ENCODE assay signal across 18 cellular contexts in genomic region chr15:61935493-61935892, GRCh38.
DNase-seq lines count a peak whose midpoint lies in the region; ATAC-seq, FAIRE-seq and TF ChIP-seq lines count a peak whose summit lies in the region.
"Had no signal": no experiment of that assay in that cellular context is flagged by ENCODE, and none has a peak within 500 bp of the region (broad histone marks: within the 10 kb centered on the region; RNA-seq: fewer than 3 reads in every experiment).

No MANE protein-coding gene starts in this region.

- H3K9me3 Mint-ChIP-seq in MCF 10A (ENCODE audit: unreplicated experiment) (no peaks in the 10 kb centered on the region), CD14-positive monocyte (no peaks in the 10 kb centered on the region)
- H3K9me3 Mint-ChIP-seq: CD4-positive, alpha-beta T cell; H9 had no signal

- no peak overlapping the region for H3K27ac ChIP-seq in breast epithelium
- H3K27ac ChIP-seq in K562 (ENCODE audit: extremely low read depth, low read depth, low read length) = no peak overlapping the region

- TF ChIP-seq EP300 in K562 (IDR thresholded peaks at IDR 0.05; ENCODE audit: low read length) = no peak

- H3K4me2 ChIP-seq in K562 (ENCODE audit: insufficient read depth, low read length) = no peak overlapping the region

- no peak for FAIRE-seq in K562 (lab: Jason Lieb, UNC)
- FAIRE-seq: D721Med, GM12892, GM18507, H1 had no signal

- no peaks in the 10 kb centered on the region for H3K27me3 ChIP-seq in breast epithelium
- no peaks in the 10 kb centered on the region for H3K27me3 ChIP-seq in K562 (ENCODE audit: control insufficient read depth in 2 of 2, insufficient read depth in 2 of 2, low read length in 2 of 2)

- H3K4me1 Mint-ChIP-seq in MCF 10A (ENCODE audit: insufficient read depth, unreplicated experiment) (no peaks in the 10 kb centered on the region), CD14-positive monocyte (no peaks in the 10 kb centered on the region)
- H3K4me1 Mint-ChIP-seq: B cell had no signal

- peak; percentile 13 for DNase-seq in MCF 10A (ENCODE audit: unreplicated experiment)
- no peak for DNase-seq in breast epithelium (ENCODE audit: low spot score in 2 of 2)
- DNase-seq in K562 (ENCODE audit: extremely low read depth in 1 of 4, low spot score in 3 of 4) = no peak
- DNase-seq in epithelial cell of esophagus (ENCODE audit: low read depth) = peak; percentile 74
- DNase-seq in mesenteric fat pad (ENCODE audit: low spot score) = no peak
- no peak for DNase-seq in CD14-positive monocyte (ENCODE audit: low spot score)
- no peak for DNase-seq in HUDEP-2 (lab: John Stamatoyannopoulos, UW; ENCODE audit: unreplicated experiment in 76 of 76)
- DNase-seq: 8988T; C1 segment of cervical spinal cord; Caco-2; CD4-positive, alpha-beta T cell; H9 had no signal

- no peak overlapping the region for H2AFZ ChIP-seq in K562 (ENCODE audit: low read depth, low read length)

- peaks cover 42% of the 10 kb centered on the region for H3K36me3 Mint-ChIP-seq in MCF 10A (ENCODE audit: insufficient read depth, unreplicated experiment)
- peaks cover 57 to 69% of the 10 kb centered on the region in 2 donors for H3K36me3 Mint-ChIP-seq in CD14-positive monocyte

- no peaks in the 10 kb centered on the region for H3K9me3 ChIP-seq in breast epithelium
- H3K9me3 ChIP-seq in K562 (replicated peaks; ENCODE audit: control insufficient read depth, insufficient read depth, low read depth, low read length) = no peaks in the 10 kb centered on the region
- H3K9me3 ChIP-seq: Caco-2 had no signal

- TF ChIP-seq CTCF in MCF 10A (IDR thresholded peaks at IDR 0.05; ENCODE audit: unreplicated experiment) (no peak), breast epithelium (IDR thresholded peaks at IDR 0.05) (no peak), K562 (IDR thresholded peaks at IDR 0.05 in 2 of 3, conservative IDR thresholded peaks at IDR 0.05 in 1 of 3; ENCODE audit: insufficient read depth in 2 of 3, low read depth in 1 of 3, low read length in 3 of 3) (no peak), epithelial cell of esophagus (IDR thresholded peaks at IDR 0.05; ENCODE audit: insufficient read depth, low read depth, low read length, missing control alignments) (no peak), CD14-positive monocyte (IDR thresholded peaks at IDR 0.05) (no peak)

- no peak for ATAC-seq in K562
- no peak for ATAC-seq in GM18873 (IDR thresholded peaks at IDR 0.05; ENCODE audit: low FRiP score, unreplicated experiment)

- H3K27me3 Mint-ChIP-seq in MCF 10A (ENCODE audit: insufficient read depth, unreplicated experiment) = no peaks in the 10 kb centered on the region
- no peaks in the 10 kb centered on the region for H3K27me3 Mint-ChIP-seq in CD14-positive monocyte (ENCODE audit: low read depth in 3 of 3)
- H3K27me3 Mint-ChIP-seq: B cell; CD4-positive, alpha-beta T cell had no signal

- intact Hi-C loops in MCF 10A (cut with micrococcal nuclease) (no loop called here), breast epithelium (cut with DNase I; ENCODE audit: low total_unique reads) (no loop called here), K562 (cut with micrococcal nuclease) (no loop called here), CD14-positive monocyte (cut with micrococcal nuclease) (no loop called here)

- TF ChIP-seq POLR2A in breast epithelium (IDR thresholded peaks at IDR 0.05) = no peak
- no peak for TF ChIP-seq POLR2A in K562 (conservative IDR thresholded peaks at IDR 0.05)

- H3K27ac Mint-ChIP-seq in MCF 10A (ENCODE audit: low read depth, unreplicated experiment) = no peak overlapping the region
- H3K27ac Mint-ChIP-seq in CD14-positive monocyte = no peak overlapping the region
- H3K27ac Mint-ChIP-seq: B cell; CD4-positive, alpha-beta T cell; H9 had no signal

- H3K4me1 ChIP-seq in breast epithelium (no peaks in the 10 kb centered on the region), K562 (replicated peaks in 1 of 2; ENCODE audit: control insufficient read depth in 2 of 2, insufficient read depth in 2 of 2, low read length in 2 of 2) (no peaks in the 10 kb centered on the region; a peak in 1 of 5 replicates)
- H3K4me1 ChIP-seq: Caco-2 had no signal

- H3K36me3 ChIP-seq in breast epithelium = no peaks in the 10 kb centered on the region
- peaks cover 8% of the 10 kb centered on the region; the same call in 1 of the 3 replicates for H3K36me3 ChIP-seq in K562 (ENCODE audit: control insufficient read depth, insufficient read depth, low read length)

- BruUV-seq in MCF 10A (replicated peaks; lab: Mats Ljungman, UMichigan) (no TSS peak), K562 (replicated peaks; lab: Mats Ljungman, UMichigan) (no TSS peak)

- no peak overlapping the region for H3K4me3 Mint-ChIP-seq in MCF 10A (ENCODE audit: unreplicated experiment)
- no peak overlapping the region for H3K4me3 Mint-ChIP-seq in CD14-positive monocyte
- H3K4me3 Mint-ChIP-seq: B cell; CD4-positive, alpha-beta T cell; H9 had no signal

- no peaks in the 10 kb centered on the region for H4K20me1 ChIP-seq in K562 (replicated peaks; ENCODE audit: control insufficient read depth, insufficient read depth, low read length)

- no peaks in the 10 kb centered on the region for H3K79me2 ChIP-seq in K562 (ENCODE audit: control insufficient read depth, insufficient read depth, low read length)

- WGBS in K562 (ENCODE audit: insufficient coverage, low coverage, missing lambda C conversion rate) = 98% methylated on average over 4 of the region's 4 CpGs

- TF ChIP-seq RAD21 in K562 (CRISPR knock-in tag; conservative IDR thresholded peaks at IDR 0.05 in 1 of 2, IDR thresholded peaks at IDR 0.05 in 1 of 2) = no peak

- POLR2A ChIA-PET in MCF 10A (lab: Yijun Ruan, JAX) (interaction anchor here (1.2 kb wide), 1 partner anchor 125 kb away, joined by 3 read pairs; the partner anchor contains the start of gene VPS13C), K562 (lab: Yijun Ruan, JAX) (no interaction called here)

- H3K9me1 ChIP-seq in K562 (ENCODE audit: control insufficient read depth, insufficient read depth, low read length) = no peaks in the 10 kb centered on the region

- H3K9ac ChIP-seq in K562 (ENCODE audit: insufficient read depth in 1 of 2, low read depth in 2 of 2, low read length in 2 of 2) = no peak overlapping the region

- H3K4me3 ChIP-seq in breast epithelium (no peak overlapping the region), K562 (no peak overlapping the region), epithelial cell of esophagus (ENCODE audit: low read length) (no peak overlapping the region)

- CTCF ChIA-PET in MCF 10A (lab: Yijun Ruan, JAX) = interaction anchor here (0.6 kb wide), 1 partner anchor 409 kb away, joined by 3 read pairs; no protein-coding TSS in a partner anchor
- CTCF ChIA-PET in K562 (lab: Yijun Ruan, JAX; ENCODE audit: low intra/inter-chr PET ratio) = no interaction called here

- in situ Hi-C loops in K562 (cut with MboI) = no loop called here

TF ChIP-seq in K562, 482 proteins besides CTCF, POLR2A, EP300 and RAD21:
- TF ChIP-seq CEBPB (tag; IDR thresholded peaks at IDR 0.05) = peak; percentile 87
- no peak for TF ChIP-seq TCFL5 (CRISPR knock-in tag; conservative IDR thresholded peaks at IDR 0.05)
- no peak for TF ChIP-seq ZBTB26 (CRISPR knock-in tag; IDR thresholded peaks at IDR 0.05)
- no peak for TF ChIP-seq RREB1 (CRISPR knock-in tag; IDR thresholded peaks at IDR 0.05)
- TF ChIP-seq CEBPG (CRISPR knock-in tag; IDR thresholded peaks at IDR 0.05) = no peak
- TF ChIP-seq CEBPG (tag; conservative IDR thresholded peaks at IDR 0.05 in 1 of 2, IDR thresholded peaks at IDR 0.05 in 1 of 2) = peak; percentile 22 to 83; a peak in 3 of 4 replicates

Comparison
In these comparisons a context has a peak if more than half of its experiments do, and no peak if none do; other contexts are left out.
1. DNase-seq: peak in MCF 10A (single experiment) and epithelial cell of esophagus (single experiment); none in breast epithelium (0 of 2), K562 (0 of 4), mesenteric fat pad (single experiment), CD14-positive monocyte (single experiment) and HUDEP-2 (0 of 76).